8 cellular contexts compared by ENCODE assay signal in genomic region chr16:71961066-71962039, GRCh38. TPM values are rescaled to one million over a fixed set of nuclear protein-coding genes. Genes with fewer than 3 reads are reported as not detected.
DNase-seq lines count a peak whose midpoint lies in the region; ATAC-seq and TF ChIP-seq lines count a peak whose summit lies in the region.

No MANE protein-coding gene starts in this region.

- DNase-seq in CMK (ENCODE audit: low read depth) (peak; percentile 53), Karpas-422 (peak; percentile 93), Panc1 (ENCODE audit: low read depth, low spot score) (peak; percentile 63), fibroblast of peridontal ligament (ENCODE audit: extremely low read depth) (peak; percentile 94), neural crest cell (ENCODE audit: low read depth, low spot score) (peak; percentile 93)
- DNase-seq in activated T-cell treated with anti-CD3 and anti-CD28 coated beads, Interleukin-2, amount 50 U/mL, for 4 hours = peak; percentile 78
- DNase-seq in stimulated activated naive CD8-positive, alpha-beta T cell treated with anti-CD3 and anti-CD28 coated beads, Interleukin-15, amount 100 ng/mL, for 72 hours = peak; percentile 72 to 81

- no peaks in the 10 kb centered on the region for H4K20me1 ChIP-seq in Karpas-422 (ENCODE audit: insufficient read depth, low read depth, low read length)

- peak overlapping the region; percentile 25 for H3K4me2 ChIP-seq in Karpas-422 (ENCODE audit: low read depth, low read length, poor library complexity, severe bottlenecking)

- no peak overlapping the region for H3K27ac Mint-ChIP-seq in neural crest cell (ENCODE audit: unreplicated experiment)
- no peak overlapping the region for H3K27ac Mint-ChIP-seq in stimulated activated naive CD8-positive, alpha-beta T cell treated with anti-CD3 and anti-CD28 coated beads, Interleukin-15, amount 100 ng/mL, for 72 hours

- peaks cover 5% of the 10 kb centered on the region for H3K4me1 Mint-ChIP-seq in activated T-cell treated with anti-CD3 and anti-CD28 coated beads, Interleukin-2, amount 50 U/mL, for 4 hours (ENCODE audit: low read depth)
- peaks cover 6% of the 10 kb centered on the region for H3K4me1 Mint-ChIP-seq in neural crest cell
- H3K4me1 Mint-ChIP-seq in stimulated activated naive CD8-positive, alpha-beta T cell treated with anti-CD3 and anti-CD28 coated beads, Interleukin-15, amount 100 ng/mL, for 72 hours = peaks cover 5% of the 10 kb centered on the region

- H3K27me3 ChIP-seq in Karpas-422 (ENCODE audit: low read length) (no peaks in the 10 kb centered on the region), Panc1 (ENCODE audit: control insufficient read depth, insufficient read depth, low read length) (no peaks in the 10 kb centered on the region)

- H3K4me3 Mint-ChIP-seq in activated T-cell treated with anti-CD3 and anti-CD28 coated beads, Interleukin-2, amount 50 U/mL, for 4 hours = no peak overlapping the region
- H3K4me3 Mint-ChIP-seq in neural crest cell = no peak overlapping the region
- no peak overlapping the region for H3K4me3 Mint-ChIP-seq in stimulated activated naive CD8-positive, alpha-beta T cell treated with anti-CD3 and anti-CD28 coated beads, Interleukin-15, amount 100 ng/mL, for 72 hours

- TF ChIP-seq CTCF in Panc1 (IDR thresholded peaks at IDR 0.05) (peak; percentile 87), neural crest cell (conservative IDR thresholded peaks at IDR 0.05) (peak; percentile 82)

- POLR2A ChIA-PET in Panc1 (lab: Charles Lee) = interaction anchor here (0.5 kb wide), 1 partner anchor 63 kb away, joined by 12 read pairs; no protein-coding TSS in a partner anchor

- CTCF ChIA-PET in Panc1 (lab: Charles Lee) = interaction anchor here (0.5 to 1.0 kb wide), 5 partner anchors 10 to 1190 kb away, joined by 3 to 9 read pairs (median 3); partner anchors contain the start of gene ZNF821

- H3K4me3 ChIP-seq in Karpas-422 (ENCODE audit: low read length) (no peak overlapping the region), Panc1 (ENCODE audit: low read depth in 2 of 2, low read length in 2 of 2) (no peak overlapping the region)

- in situ Hi-C loops in Panc1 (cut with HindIII; ENCODE audit: low pct_unique_long_range_greater_than_20kb, low sequenced_read_pairs) = no loop called here

- no peaks in the 10 kb centered on the region for H3K36me3 ChIP-seq in Karpas-422 (ENCODE audit: insufficient read depth, low read length)
- H3K36me3 ChIP-seq in Panc1 (ENCODE audit: control insufficient read depth, insufficient read depth, low read length) = no peaks in the 10 kb centered on the region

- H3K36me3 Mint-ChIP-seq in activated T-cell treated with anti-CD3 and anti-CD28 coated beads, Interleukin-2, amount 50 U/mL, for 4 hours (ENCODE audit: insufficient read depth) = no peaks in the 10 kb centered on the region
- no peaks in the 10 kb centered on the region for H3K36me3 Mint-ChIP-seq in neural crest cell (ENCODE audit: low read depth)

- BruUV-seq in Panc1 (replicated peaks; lab: Mats Ljungman, UMichigan) = no TSS peak

- no peaks in the 10 kb centered on the region for H3K9me3 Mint-ChIP-seq in activated T-cell treated with anti-CD3 and anti-CD28 coated beads, Interleukin-2, amount 50 U/mL, for 4 hours
- no peaks in the 10 kb centered on the region for H3K9me3 Mint-ChIP-seq in neural crest cell
- H3K9me3 Mint-ChIP-seq in stimulated activated naive CD8-positive, alpha-beta T cell treated with anti-CD3 and anti-CD28 coated beads, Interleukin-15, amount 100 ng/mL, for 72 hours = no peaks in the 10 kb centered on the region

- ATAC-seq in GM21360 (IDR thresholded peaks at IDR 0.05; ENCODE audit: unreplicated experiment) = peak; percentile 67
- ATAC-seq in Panc1 = peak; percentile 99
- ATAC-seq in activated T-cell treated with anti-CD3 and anti-CD28 coated beads, Interleukin-2, amount 50 U/mL, for 4 hours = peak; percentile 72 to 93
- peak; percentile 96 for ATAC-seq in stimulated activated naive CD8-positive, alpha-beta T cell treated with anti-CD3 and anti-CD28 coated beads, Interleukin-15, amount 100 ng/mL, for 72 hours

- no peaks in the 10 kb centered on the region for H3K9me2 ChIP-seq in Karpas-422 (replicated peaks; ENCODE audit: insufficient read depth, low read length)

- no peaks in the 10 kb centered on the region for H3K79me2 ChIP-seq in Karpas-422 (ENCODE audit: low read length)

- H3K4me1 ChIP-seq in Karpas-422 (ENCODE audit: low read length) = peaks cover 22% of the 10 kb centered on the region
- no peaks in the 10 kb centered on the region for H3K4me1 ChIP-seq in Panc1 (ENCODE audit: control insufficient read depth, insufficient read depth, low read length)

- H3K27me3 Mint-ChIP-seq in activated T-cell treated with anti-CD3 and anti-CD28 coated beads, Interleukin-2, amount 50 U/mL, for 4 hours (ENCODE audit: low read depth) = peaks cover 2% of the 10 kb centered on the region
- H3K27me3 Mint-ChIP-seq in neural crest cell (ENCODE audit: low read depth) = no peaks in the 10 kb centered on the region
- H3K27me3 Mint-ChIP-seq in stimulated activated naive CD8-positive, alpha-beta T cell treated with anti-CD3 and anti-CD28 coated beads, Interleukin-15, amount 100 ng/mL, for 72 hours = no peaks in the 10 kb centered on the region

- H2AFZ ChIP-seq in Karpas-422 (ENCODE audit: low read length) = no peak overlapping the region; the same call in 1 of the 2 replicates

- no peak overlapping the region for H3K9ac ChIP-seq in Karpas-422 (ENCODE audit: low read length)

- intact Hi-C loops in Panc1 (cut with micrococcal nuclease; ENCODE audit: unreplicated experiment) = no loop called here

- H3K27ac ChIP-seq in Karpas-422 (ENCODE audit: low read length) (no peak overlapping the region), Panc1 (ENCODE audit: low read length) (no peak overlapping the region)

- no peaks in the 10 kb centered on the region for H3K9me3 ChIP-seq in Karpas-422 (ENCODE audit: low read length)
- no peaks in the 10 kb centered on the region for H3K9me3 ChIP-seq in Panc1 (ENCODE audit: control insufficient read depth, insufficient read depth, low read depth, low read length)

RNA-seq across cellular contexts. Expression of gene PKD1L3, which starts 38.8 kb away (rescaled TPM):
- total RNA-seq in Karpas-422 (2014; rRNA removed; shearing (Covaris generic); ENCODE audit: low replicate concordance) = not detected in 2 replicates
- total RNA-seq in Panc1 (2021; ENCODE audit: unreplicated experiment) (not detected), neural crest cell (not detected in 2 replicates)
- polyA plus RNA-seq in Panc1 (2012; ENCODE audit: insufficient read length) = not detected
- total RNA-seq in activated T-cell treated with anti-CD3 and anti-CD28 coated beads, Interleukin-2, amount 50 U/mL, for 4 hours = not detected

RNA-seq across cellular contexts. Expression of gene DHODH, which starts 47.2 kb away (rescaled TPM):
- total RNA-seq in Karpas-422 (2014; rRNA removed; shearing (Covaris generic); ENCODE audit: low replicate concordance) = 7.6 and 14.2 TPM in 2 replicates
- total RNA-seq in Panc1 (2021; ENCODE audit: unreplicated experiment) = 8.9 TPM
- polyA plus RNA-seq in Panc1 (2012; ENCODE audit: insufficient read length) = 6.1 TPM
- total RNA-seq in activated T-cell treated with anti-CD3 and anti-CD28 coated beads, Interleukin-2, amount 50 U/mL, for 4 hours = 10 to 100 TPM; 33.4 to 39.0 (median 35.8) TPM
- total RNA-seq in neural crest cell = 16.1 and 16.8 TPM in 2 replicates
